19 cellular contexts compared by ENCODE assay signal in the genomic region with DNA sequence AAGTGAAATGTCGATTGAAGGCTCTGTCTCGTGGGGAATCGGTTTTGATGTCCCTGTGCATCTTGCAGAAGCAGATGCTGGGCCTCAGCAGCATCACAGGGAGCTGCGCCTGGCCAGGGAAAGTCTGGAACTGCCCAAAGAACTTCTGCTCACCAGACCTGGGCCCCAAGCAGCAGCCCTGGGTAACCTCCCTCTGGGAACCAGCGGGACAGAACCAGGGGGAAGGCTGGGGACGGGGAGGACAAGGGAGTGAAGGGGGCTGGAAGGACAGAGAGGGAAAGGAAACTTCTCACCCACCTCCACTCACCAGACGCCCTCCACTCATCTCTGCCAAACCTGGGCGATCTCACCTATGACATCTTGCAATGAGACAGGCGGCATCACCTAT. TPM values are rescaled to one million over a fixed set of nuclear protein-coding genes. Genes with fewer than 3 reads are reported as not detected.
"Had no signal": no experiment of that assay in that cellular context is flagged by ENCODE, and none has a peak within 500 bp of the region (broad histone marks: within the 10 kb centered on the region; RNA-seq: fewer than 3 reads in every experiment).

No MANE protein-coding gene starts in this region.

- DNase-seq: activated CD4-positive, alpha-beta T cell treated with anti-CD3 and anti-CD28 coated beads, Interleukin-2, amount 10 ng/mL, durations not matched to agents 24 days and 14 days; activated CD8-positive, alpha-beta T cell treated with anti-CD3 and anti-CD28 coated beads for 36 hours; activated T-cell treated with anti-CD3 and anti-CD28 coated beads, Interleukin-2, amount 50 U/mL, for 24 hours; erythroblast; foreskin melanocyte; heart right ventricle; kidney glomerular epithelial cell; mesenchymal stem cell; naive B cell; stimulated activated naive B cell treated with anti-CD40 and anti-IgM and Interleukin-4, amounts not matched to agents 10 μg/mL and 1 μg/mL and 100 μg/mL, for 72 hours had no signal

- H3K4me1 ChIP-seq: heart right ventricle, neural progenitor cell had no signal

- ATAC-seq: activated CD8-positive, alpha-beta T cell treated with anti-CD3 and anti-CD28 coated beads for 36 hours; heart right ventricle; mucosa of descending colon; sciatic nerve; stimulated activated naive B cell treated with anti-CD40 and anti-IgM and Interleukin-4, amounts not matched to agents 10 μg/mL and 1 μg/mL and 100 μg/mL, for 72 hours had no signal

- H3K4me3 ChIP-seq: coronary artery, heart right ventricle, mucosa of descending colon, neural progenitor cell, ovary, smooth muscle cell had no signal

- H3K27ac ChIP-seq: coronary artery, heart right ventricle, neural progenitor cell, ovary had no signal

- H3K9me3 ChIP-seq: heart right ventricle, mucosa of descending colon, ovary had no signal

- H3K36me3 ChIP-seq: heart right ventricle, neural progenitor cell, ovary had no signal

- H3K27me3 ChIP-seq: neural progenitor cell, ovary had no signal

RNA-seq across cellular contexts. Expression of gene C14orf180, which starts 26.8 kb away (rescaled TPM):
- total RNA-seq: activated CD4-positive, alpha-beta T cell treated with anti-CD3 and anti-CD28 coated beads, Interleukin-2, amount 10 ng/mL, durations not matched to agents 24 days and 14 days; activated CD8-positive, alpha-beta T cell treated with anti-CD3 and anti-CD28 coated beads for 36 hours; pulmonary artery endothelial cell; T-helper 2 cell treated with Interferon-gamma antibody and Interleukin-4, amounts not matched to agents 100 ng/mL and 5 ng/mL, for 36 hours had no signal

RNA-seq across cellular contexts. Expression of gene TMEM179, which starts 51.8 kb away (rescaled TPM):
- total RNA-seq: activated CD8-positive, alpha-beta T cell treated with anti-CD3 and anti-CD28 coated beads for 36 hours; aorta had no signal
- polyA plus RNA-seq: aorta had no signal
